ENCODE assay signal across 23 cellular contexts in genomic region chr1:164308101-164308500, GRCh38.
"Had no signal": no experiment of that assay in that cellular context is flagged by ENCODE, and none has a peak within 500 bp of the region (broad histone marks: within the 10 kb centered on the region; RNA-seq: fewer than 3 reads in every experiment).

No MANE protein-coding gene starts in this region.

- H3K4me2 ChIP-seq: KMS-11 had no signal

- H3K4me1 Mint-ChIP-seq: IgD-negative memory B cell had no signal

- H3K27me3 ChIP-seq: SJSA1 had no signal

- H3K27ac ChIP-seq: HL-60, KMS-11, SJSA1, SK-N-MC had no signal

- H3K9ac ChIP-seq: KMS-11 had no signal

- H3K9me3 ChIP-seq: SJSA1 had no signal

- H3K4me3 Mint-ChIP-seq: IgD-negative memory B cell had no signal

- H3K4me1 ChIP-seq: SJSA1 had no signal

- H3K27ac Mint-ChIP-seq: IgD-negative memory B cell had no signal

- H3K36me3 Mint-ChIP-seq: IgD-negative memory B cell had no signal

- ATAC-seq: K562 had no signal

- DNase-seq: Kasumi-1, MM.1S, NCI-H1092 treated with DMSO at 0.1 percent for 48 hours, NCI-H1436, NCI-H187, NCI-H2029, NCI-H2081 treated with DMSO at 0.1 percent for 48 hours, NCI-H2171, NCI-H226, NCI-H446, NCI-H510A, NCI-H524 treated with DMSO at 0.1 percent for 48 hours, NCI-H69, NCI-H774, Right ventricle myocardium superior, RPMI8226, SIG-M5 had no signal

- H3K4me3 ChIP-seq: K562, SJSA1, SK-N-MC had no signal

- H3K27me3 Mint-ChIP-seq: IgD-negative memory B cell had no signal

- H3K36me3 ChIP-seq: SJSA1 had no signal
